Comparison of ENCODE assay signal across 12 cellular contexts in genomic region chr1:55813619-55814018, GRCh38.
DNase-seq lines count a peak whose midpoint lies in the region; TF ChIP-seq lines count a peak whose summit lies in the region.
"Had no signal": no experiment of that assay in that cellular context is flagged by ENCODE, and none has a peak within 500 bp of the region (broad histone marks: within the 10 kb centered on the region; RNA-seq: fewer than 3 reads in every experiment).

No MANE protein-coding gene starts in this region.

- peaks cover 14% of the 10 kb centered on the region for H3K4me1 Mint-ChIP-seq in MCF 10A (ENCODE audit: insufficient read depth, unreplicated experiment)
- H3K4me1 Mint-ChIP-seq in osteocyte (ENCODE audit: unreplicated experiment) = peaks cover 31% of the 10 kb centered on the region
- peaks cover 37% of the 10 kb centered on the region for H3K4me1 Mint-ChIP-seq in nephron progenitor cell
- H3K4me1 Mint-ChIP-seq: activated B cell treated with CpG ODN at 0.5 μM for 24 hours had no signal

- POLR2A ChIA-PET in MCF 10A (lab: Yijun Ruan, JAX) = no interaction called here

- intact Hi-C loops in MCF 10A (cut with micrococcal nuclease) = no loop called here
- intact Hi-C loops in mammary epithelial cell (cut with micrococcal nuclease) = no loop called here
- intact Hi-C loops in esophagus muscularis mucosa (cut with DNase I) = no loop called here
- intact Hi-C loops in lower leg skin (cut with DNase I; ENCODE audit: low total_unique reads) = no loop called here

- H3K27ac Mint-ChIP-seq in MCF 10A (ENCODE audit: low read depth, unreplicated experiment) (no peak overlapping the region), osteocyte (ENCODE audit: unreplicated experiment) (no peak overlapping the region), nephron progenitor cell (no peak overlapping the region)
- H3K27ac Mint-ChIP-seq: activated B cell treated with CpG ODN at 0.5 μM for 24 hours had no signal

- no peaks in the 10 kb centered on the region for H3K9me3 ChIP-seq in mammary epithelial cell (replicated peaks; ENCODE audit: insufficient read depth, low read length)
- H3K9me3 ChIP-seq in esophagus muscularis mucosa = no peaks in the 10 kb centered on the region

- CTCF ChIA-PET in MCF 10A (lab: Yijun Ruan, JAX) = interaction anchor here (0.5 to 0.7 kb wide), 2 partner anchors 9 to 56 kb away, joined by 3 to 5 read pairs; no protein-coding TSS in a partner anchor
- CTCF ChIA-PET in mammary epithelial cell (lab: Charles Lee; ENCODE audit: low non-redundant PET) = no interaction called here

- H4K20me1 ChIP-seq in mammary epithelial cell (ENCODE audit: insufficient read depth, low read length) = no peaks in the 10 kb centered on the region

- TF ChIP-seq CTCF in MCF 10A (IDR thresholded peaks at IDR 0.05; ENCODE audit: unreplicated experiment) (no peak), mammary epithelial cell (conservative IDR thresholded peaks at IDR 0.05 in 1 of 2, IDR thresholded peaks at IDR 0.05 in 1 of 2; ENCODE audit: extremely low read depth in 1 of 2, insufficient read depth in 1 of 2, low read depth in 1 of 2, low read length in 2 of 2) (no peak), esophagus muscularis mucosa (IDR thresholded peaks at IDR 0.05) (no peak), lower leg skin (IDR thresholded peaks at IDR 0.05) (no peak), osteocyte (IDR thresholded peaks at IDR 0.05) (no peak), nephron progenitor cell (IDR thresholded peaks at IDR 0.05) (no peak)

- H3K27ac ChIP-seq in mammary epithelial cell (ENCODE audit: insufficient read depth, low read depth, low read length) = no peak overlapping the region
- H3K27ac ChIP-seq in esophagus muscularis mucosa (replicated peaks in 1 of 4) = peak overlapping the region in 3 of 4 donors; percentile 0 to 14 (median 5)

- H3K4me2 ChIP-seq in mammary epithelial cell (ENCODE audit: insufficient read depth, low read depth, low read length) = no peak overlapping the region

- WGBS in mammary epithelial cell (ENCODE audit: low coverage, missing lambda C conversion rate) = 86% methylated on average over 3 of the region's 3 CpGs
- 68% methylated on average over 3 of the region's 3 CpGs for WGBS in esophagus muscularis mucosa
- 75 to 79% methylated on average over 3 of the region's 3 CpGs for WGBS in lower leg skin, 2 donors

- H3K36me3 ChIP-seq in mammary epithelial cell (ENCODE audit: insufficient read depth, low read length) (no peaks in the 10 kb centered on the region), esophagus muscularis mucosa (no peaks in the 10 kb centered on the region)

- H3K9ac ChIP-seq in mammary epithelial cell (ENCODE audit: insufficient read depth, low read length) = no peak overlapping the region

- dilution Hi-C loops in mammary epithelial cell (cut with HindIII; ENCODE audit: low sequenced_read_pairs) = loop anchor here (5.0 kb wide), 1 partner anchor 41 kb away; no protein-coding TSS in a partner anchor

- H3K27me3 ChIP-seq in mammary epithelial cell (ENCODE audit: insufficient read depth, low read length) = no peaks in the 10 kb centered on the region
- H3K27me3 ChIP-seq in esophagus muscularis mucosa = no peaks in the 10 kb centered on the region

- H3K27me3 Mint-ChIP-seq in MCF 10A (ENCODE audit: insufficient read depth, unreplicated experiment) = no peaks in the 10 kb centered on the region
- no peaks in the 10 kb centered on the region for H3K27me3 Mint-ChIP-seq in osteocyte (ENCODE audit: unreplicated experiment)
- peaks cover 8% of the 10 kb centered on the region for H3K27me3 Mint-ChIP-seq in nephron progenitor cell (ENCODE audit: low read depth, poor library complexity)

- in situ Hi-C loops in mammary epithelial cell (cut with MboI; ENCODE audit: low sequenced_read_pairs in 2 of 2) = no loop called here

- H3K4me3 Mint-ChIP-seq in MCF 10A (ENCODE audit: unreplicated experiment) (no peak overlapping the region), osteocyte (ENCODE audit: unreplicated experiment) (no peak overlapping the region), nephron progenitor cell (no peak overlapping the region)
- H3K4me3 Mint-ChIP-seq: activated B cell treated with CpG ODN at 0.5 μM for 24 hours had no signal

- H3K9me3 Mint-ChIP-seq in MCF 10A (ENCODE audit: unreplicated experiment) (peaks cover 8% of the 10 kb centered on the region), osteocyte (ENCODE audit: unreplicated experiment) (peaks cover 13% of the 10 kb centered on the region), nephron progenitor cell (peaks cover 15% of the 10 kb centered on the region)

- TF ChIP-seq POLR2A in esophagus muscularis mucosa (IDR thresholded peaks at IDR 0.05; ENCODE audit: low read depth) (no peak), lower leg skin (IDR thresholded peaks at IDR 0.05) (no peak)

- H2AFZ ChIP-seq in mammary epithelial cell (ENCODE audit: low read depth, low read length) = no peak overlapping the region

- peak; percentile 63 for DNase-seq in MCF 10A (ENCODE audit: unreplicated experiment)
- no peak for DNase-seq in mammary epithelial cell
- no peak for DNase-seq in esophagus muscularis mucosa (ENCODE audit: extremely low spot score)
- peak; percentile 63 to 89 for DNase-seq in lower leg skin (ENCODE audit: low spot score in 2 of 2)
- no peak for DNase-seq in Kasumi-1 (lab: John Stamatoyannopoulos, UW)
- no peak for DNase-seq in GM19238 (ENCODE audit: insufficient read length, low spot score)
- no peak for DNase-seq in osteocyte (ENCODE audit: extremely low spot score, unreplicated experiment)
- no peak for DNase-seq in nephron progenitor cell
- DNase-seq: 8988T; activated B cell treated with CpG ODN at 0.5 μM for 24 hours; KG1; stimulated activated CD4-positive, alpha-beta T cell treated with anti-CD3 and anti-CD28 coated beads, Interleukin-4, amount 100 ng/mL, for 1 hour had no signal

- H3K36me3 Mint-ChIP-seq in MCF 10A (ENCODE audit: insufficient read depth, unreplicated experiment) = no peaks in the 10 kb centered on the region
- H3K36me3 Mint-ChIP-seq in osteocyte (ENCODE audit: unreplicated experiment) = peaks cover 5% of the 10 kb centered on the region
- H3K36me3 Mint-ChIP-seq in nephron progenitor cell (ENCODE audit: low read depth) = no peaks in the 10 kb centered on the region

- H3K4me3 ChIP-seq in mammary epithelial cell (replicated peaks in 1 of 3; ENCODE audit: insufficient read depth in 1 of 3, low read depth in 2 of 3, low read length in 3 of 3) (no peak overlapping the region), esophagus muscularis mucosa (no peak overlapping the region), lower leg skin (ENCODE audit: low read depth, poor library complexity, severe bottlenecking) (no peak overlapping the region)

- no TSS peak for BruUV-seq in MCF 10A (replicated peaks; lab: Mats Ljungman, UMichigan)
- no TSS peak for BruUV-seq in mammary epithelial cell (replicated peaks; lab: Mats Ljungman, UMichigan)

- H3K79me2 ChIP-seq in mammary epithelial cell (ENCODE audit: insufficient read depth, low read length) = no peaks in the 10 kb centered on the region

- H3K4me1 ChIP-seq in mammary epithelial cell (ENCODE audit: insufficient read depth, low read length) (no peaks in the 10 kb centered on the region), esophagus muscularis mucosa (peaks cover 0 to 5% (median 2%) of the 10 kb centered on the region in 4 donors)

- no peak for TF ChIP-seq EP300 in esophagus muscularis mucosa (IDR thresholded peaks at IDR 0.05)

Comparison
In these comparisons a context has a peak if more than half of its experiments do, and no peak if none do; other contexts are left out.
1. DNase-seq: peak in MCF 10A (single experiment) and lower leg skin (2 of 2); none in mammary epithelial cell (single experiment), esophagus muscularis mucosa (single experiment), Kasumi-1 (0 of 2), GM19238 (single experiment), osteocyte (single experiment) and nephron progenitor cell (single experiment).